8 cellular contexts compared by ENCODE assay signal in the genomic region with DNA sequence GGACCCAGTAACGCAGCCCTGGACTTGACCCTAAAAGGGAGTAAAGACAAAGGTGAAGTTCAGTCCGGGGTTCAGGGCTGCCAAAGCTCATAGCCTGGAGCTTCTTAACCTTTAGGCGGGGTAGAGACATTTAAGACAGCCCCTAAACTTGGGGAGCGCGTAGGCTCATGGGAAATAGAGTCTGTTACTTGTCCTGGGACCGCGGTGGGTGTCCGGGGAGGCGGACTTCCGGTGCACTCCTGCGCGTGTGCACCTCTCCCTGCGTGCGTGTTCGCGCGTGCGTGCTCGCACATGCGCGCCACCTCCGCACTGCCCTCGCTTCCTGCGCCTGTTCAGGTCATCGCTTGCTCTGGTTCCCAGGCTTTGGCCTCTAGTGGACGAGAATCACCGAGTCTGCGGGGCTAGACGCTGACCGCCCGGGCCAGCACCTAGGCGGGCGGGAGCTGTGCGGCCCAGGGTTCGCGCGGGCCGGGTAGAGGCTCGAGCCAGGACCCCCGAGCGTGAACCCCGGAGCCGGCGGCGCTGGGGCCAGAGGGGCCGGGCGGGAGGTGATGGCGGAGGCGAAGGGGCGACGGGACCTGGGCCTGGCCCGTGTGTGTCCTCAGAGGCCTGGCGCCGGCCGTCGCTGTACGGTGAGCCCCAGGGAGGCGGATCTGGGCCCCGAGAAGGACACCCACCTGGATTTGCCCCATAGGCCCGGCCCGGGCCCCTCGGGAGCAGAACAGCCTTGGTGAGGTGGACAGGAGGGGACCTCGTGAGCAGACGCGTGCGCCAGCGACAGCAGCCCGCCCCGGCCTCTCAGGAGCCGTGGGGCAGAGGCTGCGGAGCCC. TPM values are rescaled to one million over a fixed set of nuclear protein-coding genes. Genes with fewer than 3 reads are reported as not detected.
A peak's percentile ranks its signal among the peaks of the same experiment; 100 is the strongest.
DNase-seq lines count a peak whose midpoint lies in the region; ATAC-seq and TF ChIP-seq lines count a peak whose summit lies in the region.
"Not testable (repeated sequence)": the region's sequence is repeated elsewhere in the genome, so short reads cannot be mapped to it uniquely, and the experiment has no call there.

No MANE protein-coding gene starts in this region.

- DNase-seq in AG04449 (ENCODE audit: low read depth, low spot score), result not testable (repeated sequence)
- DNase-seq in NCI-H2196 (lab: John Stamatoyannopoulos, UW; ENCODE audit: unreplicated experiment) (peak; percentile 71), mammary epithelial cell (peak; percentile 68), iPS-NIHi11 (ENCODE audit: low spot score) (peak; percentile 78)

- not testable (repeated sequence) for H3K4me1 ChIP-seq in mammary epithelial cell (ENCODE audit: insufficient read depth, low read length)

- ATAC-seq in GM18873 (IDR thresholded peaks at IDR 0.05; ENCODE audit: low FRiP score, unreplicated experiment), result peak; percentile 98
- peak; percentile 100 for ATAC-seq in HG03108 (IDR thresholded peaks at IDR 0.05; ENCODE audit: unreplicated experiment)

- not testable (repeated sequence) for H3K36me3 ChIP-seq in mammary epithelial cell (ENCODE audit: insufficient read depth, low read length)

- WGBS in mammary epithelial cell (ENCODE audit: low coverage, missing lambda C conversion rate), result 3% methylated on average over 37 of the region's 71 CpGs

- peak overlapping the region; percentile 70 for H3K4me2 ChIP-seq in mammary epithelial cell (ENCODE audit: insufficient read depth, low read depth, low read length)

- H3K9ac ChIP-seq in mammary epithelial cell (ENCODE audit: insufficient read depth, low read length), result peak overlapping the region; percentile 83

- TF ChIP-seq CTCF in AG04449 (IDR thresholded peaks at IDR 0.05; ENCODE audit: insufficient read depth, low read length, missing control alignments); VCaP (conservative IDR thresholded peaks at IDR 0.05); mammary epithelial cell (conservative IDR thresholded peaks at IDR 0.05 in 1 of 2, IDR thresholded peaks at IDR 0.05 in 1 of 2; ENCODE audit: extremely low read depth in 1 of 2, insufficient read depth in 1 of 2, low read depth in 1 of 2, low read length in 2 of 2): not testable (repeated sequence)

- H3K4me3 ChIP-seq in AG04449 (ENCODE audit: low read depth, low read length), result peak overlapping the region; percentile 62
- peak overlapping the region; percentile 72 to 80 (median 75) for H3K4me3 ChIP-seq in mammary epithelial cell (replicated peaks in 1 of 3; ENCODE audit: insufficient read depth in 1 of 3, low read depth in 2 of 3, low read length in 3 of 3)
- peak overlapping the region; percentile 62 to 100 (median 92) for H3K4me3 ChIP-seq in skin epidermis

- intact Hi-C loops in mammary epithelial cell (cut with micrococcal nuclease), result not testable (repeated sequence)

- not testable (repeated sequence) for H3K27me3 ChIP-seq in mammary epithelial cell (ENCODE audit: insufficient read depth, low read length)

- CTCF ChIA-PET in AG04449 (lab: Yijun Ruan, JAX); mammary epithelial cell (lab: Charles Lee; ENCODE audit: low non-redundant PET): not testable (repeated sequence)

- peaks cover 31% of the 10 kb centered on the region for H3K79me2 ChIP-seq in mammary epithelial cell (ENCODE audit: insufficient read depth, low read length)

- H3K27ac ChIP-seq in VCaP (peak overlapping the region; percentile 85), mammary epithelial cell (ENCODE audit: insufficient read depth, low read depth, low read length) (peak overlapping the region; percentile 82), skin epidermis (peak overlapping the region; percentile 71 to 100 (median 96))

- not testable (repeated sequence) for H3K9me3 ChIP-seq in mammary epithelial cell (replicated peaks; ENCODE audit: insufficient read depth, low read length)

- not testable (repeated sequence) for H4K20me1 ChIP-seq in mammary epithelial cell (ENCODE audit: insufficient read depth, low read length)

- dilution Hi-C loops in mammary epithelial cell (cut with HindIII; ENCODE audit: low sequenced_read_pairs), result not testable (repeated sequence)

- in situ Hi-C loops in mammary epithelial cell (cut with MboI; ENCODE audit: low sequenced_read_pairs in 2 of 2), result not testable (repeated sequence)

- not testable (repeated sequence) for BruUV-seq in mammary epithelial cell (replicated peaks; lab: Mats Ljungman, UMichigan)

- peak overlapping the region; percentile 92 for H2AFZ ChIP-seq in mammary epithelial cell (ENCODE audit: low read depth, low read length)

- POLR2A ChIA-PET in AG04449 (lab: Yijun Ruan, JAX), result interaction anchor here (0.6 kb wide), 1 partner anchor 1192 kb away, joined by 3 read pairs; no protein-coding TSS in a partner anchor

RNA-seq across cellular contexts. Expression of a gene that starts 6.1 kb away (rescaled TPM):
- under 1 TPM in 1 of 2 donors, not detected in 1; under 0.01 TPM for total RNA-seq in mammary epithelial cell
- polyA plus RNA-seq in mammary epithelial cell, result not detected
- not detected for polyA minus RNA-seq in mammary epithelial cell

RNA-seq across cellular contexts. Expression of a gene that starts 38.9 kb away (rescaled TPM):
- total RNA-seq in mammary epithelial cell, result 1 to 10 TPM in 1 of 2 donors, under 1 TPM in 1; 0.67 to 3.9 TPM
- polyA plus RNA-seq in mammary epithelial cell, result 0.02 TPM
- polyA minus RNA-seq in mammary epithelial cell, result not detected
